ENCODE assay signal across 15 cellular contexts in the genomic region with DNA sequence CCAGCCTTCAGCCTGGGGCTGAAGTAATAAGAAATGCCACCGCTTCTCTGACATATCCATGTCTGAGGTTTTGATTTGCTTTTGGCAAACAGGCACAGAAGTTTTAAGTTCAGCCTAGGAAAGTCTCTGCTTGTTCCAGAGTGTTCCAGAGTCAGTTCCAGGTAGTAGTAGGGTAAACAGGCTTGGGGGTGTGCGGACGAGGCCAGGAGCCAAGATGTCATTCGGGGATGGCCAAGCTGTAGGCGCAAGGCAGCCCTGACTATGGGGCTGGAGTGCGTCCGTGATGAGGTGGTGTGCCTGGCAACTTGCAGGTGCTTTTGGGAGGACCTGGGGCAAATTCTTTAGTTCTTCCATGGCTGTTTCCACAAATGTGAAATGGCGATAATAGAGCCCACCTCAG.
"Had no signal": no experiment of that assay in that cellular context is flagged by ENCODE, and none has a peak within 500 bp of the region (broad histone marks: within the 10 kb centered on the region; RNA-seq: fewer than 3 reads in every experiment).

No MANE protein-coding gene starts in this region.

- H3K36me3 ChIP-seq: neural progenitor cell, ovary, tibial nerve had no signal

- ATAC-seq: left lobe of liver; natural killer cell treated with Interleukin-12 subunit alpha and Interleukin-12 subunit beta and Interleukin-15 and Interleukin-18, amount 100 ng/mL, for 72 hours; stimulated activated effector memory CD8-positive, alpha-beta T cell treated with anti-CD3 and anti-CD28 coated beads, Interleukin-12 subunit alpha, Interleukin-12 subunit beta, amount 100 ng/mL, for 72 hours; stimulated activated naive CD8-positive, alpha-beta T cell treated with anti-CD3 and anti-CD28 coated beads, Interleukin-15, Interleukin-2, amounts not matched to agents 100 U/mL and 50 U/mL, for 24 hours had no signal

- H3K27ac ChIP-seq: neural progenitor cell, ovary, tibial nerve had no signal

- H3K27me3 ChIP-seq: neural progenitor cell, ovary, tibial nerve had no signal

- H3K4me1 ChIP-seq: neural progenitor cell had no signal

- H3K9me3 ChIP-seq: ovary, tibial nerve had no signal

- H3K4me2 ChIP-seq: neural progenitor cell had no signal

- H3K9ac ChIP-seq: neural progenitor cell had no signal

- H3K4me3 ChIP-seq: neural progenitor cell, ovary, tibial nerve had no signal

- DNase-seq: cerebellar nuclear complex; dermis blood vessel endothelial cell; erythroblast; foreskin melanocyte; hippocampal formation; mammary epithelial cell; ovary; right cardiac atrium; stimulated activated CD4-positive, alpha-beta T cell treated with anti-CD3 and anti-CD28 coated beads, Interleukin-4, amount 100 ng/mL, for 1 hour; stimulated activated naive CD8-positive, alpha-beta T cell treated with anti-CD3 and anti-CD28 coated beads, Interleukin-15, Interleukin-2, amounts not matched to agents 100 U/mL and 50 U/mL, for 24 hours had no signal

- H2AFZ ChIP-seq: neural progenitor cell had no signal
